Comparison of ENCODE assay signal across 8 cellular contexts in genomic region chr4:24912252-24913098, GRCh38. TPM values are rescaled to one million over a fixed set of nuclear protein-coding genes. Genes with fewer than 3 reads are reported as not detected.
DNase-seq lines count a peak whose midpoint lies in the region; TF ChIP-seq lines count a peak whose summit lies in the region.

CCDC149 (minus strand) TSS chr4:24913042; CDS start chr4:24912864, 178 bp downstream.

- H3K36me3 ChIP-seq in GM23248 (ENCODE audit: low read depth) (no peaks in the 10 kb centered on the region), hepatocyte (replicated peaks; ENCODE audit: insufficient read depth, low read depth) (no peaks in the 10 kb centered on the region)

- in situ Hi-C loops in GM23248 (cut with MboI), result no loop called here
- in situ Hi-C loops in astrocyte of the spinal cord (cut with HindIII; ENCODE audit: low sequenced_read_pairs), result no loop called here

- H2AFZ ChIP-seq in GM23248 (peak within 1 kb of the TSS; percentile 99), hepatocyte (peak within 1 kb of the TSS; percentile 81)

- DNase-seq in AG04449 (ENCODE audit: low read depth, low spot score) (no peak), GM23248 (peak; percentile 89), NCI-H510A (lab: John Stamatoyannopoulos, UW) (peak; percentile 82), astrocyte of the spinal cord (ENCODE audit: low read depth, low spot score) (peak; percentile 52), hepatocyte (ENCODE audit: low spot score) (peak; percentile 87), pons (ENCODE audit: low spot score) (peak; percentile 25), COLO829 (ENCODE audit: low spot score) (no peak), GF-D8 (lab: John Stamatoyannopoulos, UW) (no peak)

- H3K9ac ChIP-seq in GM23248, result peak within 1 kb of the TSS; percentile 90

- no peaks in the 10 kb centered on the region for H4K20me1 ChIP-seq in GM23248 (ENCODE audit: insufficient read depth)
- H4K20me1 ChIP-seq in hepatocyte (ENCODE audit: insufficient read depth, poor library complexity, severe bottlenecking), result no peaks in the 10 kb centered on the region

- H3K4me1 ChIP-seq in GM23248 (ENCODE audit: insufficient read depth), result peaks cover 4% of the 10 kb centered on the region; the same call in 1 of the 2 replicates
- peaks cover 7% of the 10 kb centered on the region for H3K4me1 ChIP-seq in hepatocyte (ENCODE audit: insufficient read depth)

- 3% methylated on average over 50 to 58 of the region's 88 CpGs for WGBS in GM23248 (ENCODE audit: low coverage in 1 of 2, low lambda C conversion rate in 2 of 2, missing lambda C conversion rate in 2 of 2), 2 experiments
- WGBS in hepatocyte (ENCODE audit: low lambda C conversion rate, missing lambda C conversion rate), result 7% methylated on average over 39 of the region's 88 CpGs

- H3K27me3 ChIP-seq in GM23248 (replicated peaks; ENCODE audit: insufficient read depth), result no peaks in the 10 kb centered on the region
- no peaks in the 10 kb centered on the region for H3K27me3 ChIP-seq in hepatocyte

- POLR2A ChIA-PET in AG04449 (lab: Yijun Ruan, JAX), result no interaction called here

- H3K9me3 ChIP-seq in GM23248 (ENCODE audit: low read depth), result no peaks in the 10 kb centered on the region
- H3K9me3 ChIP-seq in hepatocyte (ENCODE audit: low read depth), result no peaks in the 10 kb centered on the region

- H3K4me2 ChIP-seq in GM23248 (ENCODE audit: unreplicated experiment), result peak within 1 kb of the TSS; percentile 82
- H3K4me2 ChIP-seq in hepatocyte, result peak within 1 kb of the TSS; percentile 90

- H3K79me2 ChIP-seq in GM23248 (ENCODE audit: insufficient read depth) (no peaks in the 10 kb centered on the region), hepatocyte (no peaks in the 10 kb centered on the region)

- CTCF ChIA-PET in AG04449 (lab: Yijun Ruan, JAX), result no interaction called here

- H3K9me2 ChIP-seq in GM23248 (ENCODE audit: insufficient read depth) (no peaks in the 10 kb centered on the region), hepatocyte (replicated peaks; ENCODE audit: insufficient read depth) (no peaks in the 10 kb centered on the region)

- TF ChIP-seq CTCF in AG04449 (IDR thresholded peaks at IDR 0.05; ENCODE audit: insufficient read depth, low read length, missing control alignments), result no peak
- TF ChIP-seq CTCF in astrocyte of the spinal cord (IDR thresholded peaks at IDR 0.05; ENCODE audit: low read depth, low read length), result no peak
- peak; percentile 9 for TF ChIP-seq CTCF in hepatocyte (IDR thresholded peaks at IDR 0.05; ENCODE audit: poor library complexity)

- H3K4me3 ChIP-seq in AG04449 (ENCODE audit: low read depth, low read length) (peak within 1 kb of the TSS; percentile 67), GM23248 (peak within 1 kb of the TSS; percentile 79), astrocyte of the spinal cord (ENCODE audit: low read depth, low read length) (peak within 1 kb of the TSS; percentile 50), hepatocyte (peak within 1 kb of the TSS; percentile 69)

- H3K27ac ChIP-seq in GM23248, result peak within 1 kb of the TSS; percentile 54
- peak within 1 kb of the TSS; percentile 86 for H3K27ac ChIP-seq in hepatocyte

- peaks cover 12% of the 10 kb centered on the region; the same call in 1 of the 2 replicates for H3F3A ChIP-seq in GM23248 (ENCODE audit: insufficient read depth)

RNA-seq across cellular contexts. Expression of gene CCDC149, which starts in this region (rescaled TPM):
- total RNA-seq in GM23248 (2014; rRNA removed; shearing (Covaris generic)), result 5.8 and 6.1 TPM in 2 replicates
- polyA plus RNA-seq in GM23248 (2016; fragmentation: Nextera tagmentation; extraction: Ambion mirVana), result 8.3 and 9.7 TPM in 2 replicates
- total RNA-seq in hepatocyte, result 8.3 and 13.3 TPM in 2 replicates
- 11.1 and 12.3 TPM in 2 replicates for polyA plus RNA-seq in hepatocyte

Comparison
In these comparisons a context has a peak if more than half of its experiments do, and no peak if none do; other contexts are left out.
1. DNase-seq: peak in GM23248 (single experiment), NCI-H510A (single experiment), astrocyte of the spinal cord (single experiment), hepatocyte (single experiment) and pons (single experiment); none in AG04449 (single experiment), COLO829 (single experiment) and GF-D8 (single experiment).
2. Peak in every context shown above with its lines, with median percentiles within 50 percentile points of each other: H3K4me3 ChIP-seq.